In the genomic region with DNA sequence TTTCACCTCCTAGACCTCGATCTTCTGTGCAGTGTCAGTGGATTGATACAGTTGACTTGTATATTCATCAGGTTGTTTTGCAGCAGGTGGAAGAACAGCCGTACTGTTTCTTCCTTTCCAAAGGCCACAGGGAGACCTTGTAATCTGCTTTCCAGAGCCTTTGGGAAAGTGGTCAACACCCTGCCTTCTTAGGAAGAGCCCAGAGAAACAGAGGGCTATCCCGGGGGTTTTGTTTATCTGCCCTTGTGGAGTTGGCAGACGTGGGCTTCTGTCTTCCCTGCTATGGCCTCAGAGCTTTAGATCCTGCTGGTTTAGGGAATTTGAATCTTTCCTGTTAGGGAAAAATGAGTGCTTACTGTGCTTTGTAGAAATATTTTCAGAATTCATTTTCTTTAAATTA, we compare ENCODE assay signal across 22 cellular contexts. TPM values are rescaled to one million over a fixed set of nuclear protein-coding genes. Genes with fewer than 3 reads are reported as not detected.
A peak's percentile ranks its signal among the peaks of the same experiment; 100 is the strongest.
DNase-seq lines count a peak whose midpoint lies in the region; ATAC-seq and TF ChIP-seq lines count a peak whose summit lies in the region.
"Had no signal": no experiment of that assay in that cellular context is flagged by ENCODE, and none has a peak within 500 bp of the region (broad histone marks: within the 10 kb centered on the region; RNA-seq: fewer than 3 reads in every experiment).

No MANE protein-coding gene starts in this region.

- DNase-seq in G401 (ENCODE audit: low spot score) (peak; percentile 1), RWPE2 (ENCODE audit: low spot score) (peak; percentile 30)
- no peak for DNase-seq in stimulated activated CD4-positive, alpha-beta T cell treated with anti-CD3 and anti-CD28 coated beads, Interleukin-4, amount 100 ng/mL, for 24 hours
- no peak for DNase-seq in activated CD8-positive, alpha-beta memory T cell treated with anti-CD3 and anti-CD28 coated beads, Interleukin-2, amount 10 ng/mL, durations not matched to agents 7 days and 5 days
- DNase-seq: CD4-positive, alpha-beta T cell; DMS153; GF-D8; GOT3; NCI-H1105; NCI-H1694; NCI-H2081 treated with DMSO at 0.1 percent for 48 hours; NCI-H748 treated with DMSO at 0.1 percent for 48 hours; SHP77 treated with DMSO at 0.1 percent for 48 hours had no signal

- no peaks in the 10 kb centered on the region for H3K9me3 ChIP-seq in HEK293 (ENCODE audit: control insufficient read depth, insufficient read depth, low read depth, low read length)
- no peaks in the 10 kb centered on the region for H3K9me3 ChIP-seq in RWPE2 (ENCODE audit: severe bottlenecking)
- H3K9me3 ChIP-seq in iPS-15b (ENCODE audit: control insufficient read depth, insufficient read depth, low read length) = no peaks in the 10 kb centered on the region
- H3K9me3 ChIP-seq: A549 had no signal

- H3K36me3 ChIP-seq in HEK293 (ENCODE audit: control insufficient read depth in 2 of 2, insufficient read depth in 1 of 2, low read length in 2 of 2) = peaks cover 15 to 86% of the 10 kb centered on the region in 2 experiments
- peaks cover 100% of the 10 kb centered on the region for H3K36me3 ChIP-seq in RWPE2 (ENCODE audit: low read depth)
- H3K36me3 ChIP-seq in iPS-15b (ENCODE audit: control insufficient read depth, insufficient read depth, low read length) = peaks cover 16% of the 10 kb centered on the region

- TF ChIP-seq CTCF in HEK293 (tag by site-specific recombination; IDR thresholded peaks at IDR 0.05) (no peak), RWPE2 (IDR thresholded peaks at IDR 0.05; ENCODE audit: poor library complexity, severe bottlenecking) (no peak)

- H3K4me3 ChIP-seq in HEK293 (ENCODE audit: low read depth, low read length) = no peak overlapping the region
- H3K4me3 ChIP-seq in RWPE2 (ENCODE audit: severe bottlenecking) = no peak overlapping the region
- H3K4me3 ChIP-seq in iPS-15b (ENCODE audit: low read depth, low read length) = no peak overlapping the region
- H3K4me3 ChIP-seq: A549, K562 had no signal

- H3K4me3 Mint-ChIP-seq in activated CD8-positive, alpha-beta memory T cell treated with anti-CD3 and anti-CD28 coated beads, Interleukin-2, amount 10 ng/mL, durations not matched to agents 7 days and 5 days = no peak overlapping the region
- H3K4me3 Mint-ChIP-seq: CD4-positive, alpha-beta T cell; HFFc6 had no signal

- H3K27ac ChIP-seq in HEK293 (ENCODE audit: extremely low read depth, low read depth, low read length) (no peak overlapping the region), RWPE2 (ENCODE audit: poor library complexity, severe bottlenecking) (no peak overlapping the region)
- H3K27ac ChIP-seq: A549, HL-60 had no signal

- peaks cover 5% of the 10 kb centered on the region for H3K4me1 Mint-ChIP-seq in activated CD8-positive, alpha-beta memory T cell treated with anti-CD3 and anti-CD28 coated beads, Interleukin-2, amount 10 ng/mL, durations not matched to agents 7 days and 5 days

- peaks cover 57% of the 10 kb centered on the region for H3K36me3 Mint-ChIP-seq in activated CD8-positive, alpha-beta memory T cell treated with anti-CD3 and anti-CD28 coated beads, Interleukin-2, amount 10 ng/mL, durations not matched to agents 7 days and 5 days

- in situ Hi-C loops in G401 (cut with HindIII; ENCODE audit: low sequenced_read_pairs) = no loop called here

- ATAC-seq in RWPE2 (ENCODE audit: low read depth) (no peak), HG02938 (IDR thresholded peaks at IDR 0.05; ENCODE audit: unreplicated experiment) (no peak), HG02884 (IDR thresholded peaks at IDR 0.05; ENCODE audit: unreplicated experiment) (no peak)
- no peak for ATAC-seq in activated CD8-positive, alpha-beta memory T cell treated with anti-CD3 and anti-CD28 coated beads, Interleukin-2, amount 10 ng/mL, durations not matched to agents 7 days and 5 days
- ATAC-seq: A549, K562, SK-N-SH treated with all-trans-retinoic acid at 6 μM for 48 hours had no signal

- H3K27me3 ChIP-seq in RWPE2 (ENCODE audit: insufficient read depth, poor library complexity, severe bottlenecking) (no peaks in the 10 kb centered on the region), iPS-15b (ENCODE audit: control insufficient read depth, insufficient read depth, low read length) (no peaks in the 10 kb centered on the region)

- CTCF ChIA-PET in HEK293 (lab: Yijun Ruan, JAX) = interaction anchor here (0.6 kb wide), 1 partner anchor 144 kb away, joined by 4 read pairs; no protein-coding TSS in a partner anchor
- CTCF ChIA-PET in activated CD8-positive, alpha-beta memory T cell treated with anti-CD3 and anti-CD28 coated beads, Interleukin-2, amount 10 ng/mL, durations not matched to agents 7 days and 5 days (lab: Charles Lee) = interaction anchor here (1.2 kb wide), 1 partner anchor 19 kb away, joined by 4 read pairs; the partner anchor contains the start of gene STX16

- POLR2A ChIA-PET in HEK293 (lab: Yijun Ruan, JAX) = no interaction called here

- no peaks in the 10 kb centered on the region for H3K9me3 Mint-ChIP-seq in activated CD8-positive, alpha-beta memory T cell treated with anti-CD3 and anti-CD28 coated beads, Interleukin-2, amount 10 ng/mL, durations not matched to agents 7 days and 5 days (ENCODE audit: low read depth)
- H3K9me3 Mint-ChIP-seq: CD4-positive, alpha-beta T cell; HFFc6 had no signal

- H3K27me3 Mint-ChIP-seq in activated CD8-positive, alpha-beta memory T cell treated with anti-CD3 and anti-CD28 coated beads, Interleukin-2, amount 10 ng/mL, durations not matched to agents 7 days and 5 days = no peaks in the 10 kb centered on the region
- H3K27me3 Mint-ChIP-seq: CD4-positive, alpha-beta T cell had no signal

- H3K9ac ChIP-seq in iPS-15b (ENCODE audit: low read depth, low read length) = peak overlapping the region; percentile 3

- no peaks in the 10 kb centered on the region for H3K4me1 ChIP-seq in HEK293 (ENCODE audit: control insufficient read depth, insufficient read depth, low read length)
- no peaks in the 10 kb centered on the region for H3K4me1 ChIP-seq in RWPE2 (ENCODE audit: insufficient read depth, poor library complexity, severe bottlenecking)
- peaks cover 37% of the 10 kb centered on the region for H3K4me1 ChIP-seq in iPS-15b (ENCODE audit: control insufficient read depth, insufficient read depth, low read length)
- H3K4me1 ChIP-seq: A549 had no signal

- H3K27ac Mint-ChIP-seq in activated CD8-positive, alpha-beta memory T cell treated with anti-CD3 and anti-CD28 coated beads, Interleukin-2, amount 10 ng/mL, durations not matched to agents 7 days and 5 days = no peak overlapping the region
- H3K27ac Mint-ChIP-seq: CD4-positive, alpha-beta T cell had no signal

TF ChIP-seq in HEK293, 187 proteins besides CTCF, POLR2A, EP300 and RAD21:
- TF ChIP-seq ZNF354C (tag by site-specific recombination; IDR thresholded peaks at IDR 0.05; ENCODE audit: borderline replicate concordance, low read depth) (no peak), SCRT1 (tag by site-specific recombination; IDR thresholded peaks at IDR 0.05; ENCODE audit: borderline replicate concordance) (peak; percentile 50; the same call in 1 of the 2 replicates), SCRT2 (tag by site-specific recombination; IDR thresholded peaks at IDR 0.05) (peak; percentile 45), ZNF776 (tag by site-specific recombination; IDR thresholded peaks at IDR 0.05; ENCODE audit: borderline replicate concordance) (no peak)
TF ChIP-seq in HEK293: peak in this region for 2.

RNA-seq across cellular contexts. Expression of gene STX16, which starts 19.6 kb away (rescaled TPM):
- 25.5 and 32.3 TPM in 2 replicates for total RNA-seq in G401 (2014; rRNA removed; shearing (Covaris generic))
- 100 to 1,000 TPM; 120 to 165 TPM for total RNA-seq in activated CD8-positive, alpha-beta memory T cell treated with anti-CD3 and anti-CD28 coated beads, Interleukin-2, amount 10 ng/mL, durations not matched to agents 7 days and 5 days

RNA-seq across cellular contexts. Expression of gene NPEPL1, which starts 21.9 kb away (rescaled TPM):
- 1.3 and 5.4 TPM in 2 replicates for total RNA-seq in G401 (2014; rRNA removed; shearing (Covaris generic))
- 10 to 100 TPM; 19.3 to 30.4 TPM for total RNA-seq in activated CD8-positive, alpha-beta memory T cell treated with anti-CD3 and anti-CD28 coated beads, Interleukin-2, amount 10 ng/mL, durations not matched to agents 7 days and 5 days

Comparison
In these comparisons a context has a peak if more than half of its experiments do, and no peak if none do; other contexts are left out.
1. DNase-seq: peak in G401 (single experiment) and RWPE2 (single experiment); none in stimulated activated CD4-positive, alpha-beta T cell treated with anti-CD3 and anti-CD28 coated beads, Interleukin-4, amount 100 ng/mL, for 24 hours (single experiment) and activated CD8-positive, alpha-beta memory T cell treated with anti-CD3 and anti-CD28 coated beads, Interleukin-2, amount 10 ng/mL, durations not matched to agents 7 days and 5 days (single experiment).